ENCODE assay signal across 1 cellular context in genomic region chr1:156930483-156930882, GRCh38.
A peak's percentile ranks its signal among the peaks of the same experiment; 100 is the strongest.
TF ChIP-seq lines count a peak whose summit lies in the region.

No MANE protein-coding gene starts in this region.

TF ChIP-seq in H1, 55 proteins besides CTCF, POLR2A, EP300 and RAD21 (continued from another document):
- TF ChIP-seq TEAD4 (IDR thresholded peaks at IDR 0.05; ENCODE audit: low read depth, low read length), result peak; percentile 68
TF ChIP-seq in H1: peak in this region for 1.
